ENCODE assay signal across 28 cellular contexts in genomic region chr19:39090881-39091280, GRCh38. TPM values are rescaled to one million over a fixed set of nuclear protein-coding genes. Genes with fewer than 3 reads are reported as not detected.
DNase-seq lines count a peak whose midpoint lies in the region; ATAC-seq, FAIRE-seq and TF ChIP-seq lines count a peak whose summit lies in the region.
"Had no signal": no experiment of that assay in that cellular context is flagged by ENCODE, and none has a peak within 500 bp of the region (broad histone marks: within the 10 kb centered on the region; RNA-seq: fewer than 3 reads in every experiment).

No MANE protein-coding gene starts in this region.

- ATAC-seq in HepG2 = no peak
- no peak for ATAC-seq in right lobe of liver
- no peak for ATAC-seq in effector memory CD8-positive, alpha-beta T cell (replicated peaks)
- no peak for ATAC-seq in HG03571 (IDR thresholded peaks at IDR 0.05; ENCODE audit: unreplicated experiment)
- ATAC-seq: GM12878 had no signal

- H3K36me3 Mint-ChIP-seq in effector memory CD8-positive, alpha-beta T cell (ENCODE audit: insufficient read depth) = peaks cover 2% of the 10 kb centered on the region
- H3K36me3 Mint-ChIP-seq: CD14-positive monocyte; CD4-positive, CD25-positive, alpha-beta regulatory T cell had no signal

- H3K79me2 ChIP-seq in HepG2 (ENCODE audit: insufficient read depth, low read length) = no peaks in the 10 kb centered on the region

- H3K36me3 ChIP-seq in HepG2 (replicated peaks in 1 of 2; ENCODE audit: control insufficient read depth in 1 of 2, insufficient read depth in 2 of 2, low read length in 2 of 2) (no peaks in the 10 kb centered on the region), right lobe of liver (no peaks in the 10 kb centered on the region), bronchial epithelial cell (ENCODE audit: control insufficient read depth, insufficient read depth, low read length) (no peaks in the 10 kb centered on the region)
- H3K36me3 ChIP-seq: BE2C, BLaER1 had no signal

- no peak overlapping the region for H3K4me2 ChIP-seq in HepG2 (ENCODE audit: low read depth, low read length)
- H3K4me2 ChIP-seq: BLaER1 had no signal

- CTCF ChIA-PET in HepG2 (lab: Yijun Ruan, JAX; ENCODE audit: low intra/inter-chr PET ratio, low total read pairs) = no interaction called here

- DNase-seq in HepG2 (ENCODE audit: low spot score) (no peak), right lobe of liver (no peak), bronchial epithelial cell (ENCODE audit: low read depth) (no peak)
- no peak for DNase-seq in effector memory CD8-positive, alpha-beta T cell
- DNase-seq: ACHN; BE2C; C1 segment of cervical spinal cord; CD4-positive, alpha-beta memory T cell; CD4-positive, CD25-positive, alpha-beta regulatory T cell; COR-L47; DMS 273 treated with DMSO at 0.1 percent for 48 hours; DMS153; DMS53; DMS79; DND-41; EL; GDM1 had no signal

- no peaks in the 10 kb centered on the region for H3K4me1 Mint-ChIP-seq in effector memory CD8-positive, alpha-beta T cell (ENCODE audit: low read depth in 2 of 2)
- H3K4me1 Mint-ChIP-seq: CD8-positive, alpha-beta memory T cell had no signal

- TF ChIP-seq RAD21 in HepG2 (CRISPR knock-in tag; IDR thresholded peaks at IDR 0.05) = no peak

- no peaks in the 10 kb centered on the region for H3K9me3 Mint-ChIP-seq in effector memory CD8-positive, alpha-beta T cell
- H3K9me3 Mint-ChIP-seq: CD4-positive, alpha-beta memory T cell; CD8-positive, alpha-beta memory T cell had no signal

- TF ChIP-seq CTCF in HepG2 (CRISPR knock-in tag; IDR thresholded peaks at IDR 0.05) (no peak), right lobe of liver (IDR thresholded peaks at IDR 0.05) (no peak), bronchial epithelial cell (IDR thresholded peaks at IDR 0.05; ENCODE audit: insufficient read depth, low read length, severe bottlenecking) (no peak)

- TF ChIP-seq POLR2A in HepG2 (IDR thresholded peaks at IDR 0.05; ENCODE audit: insufficient read depth in 1 of 2, low read depth in 2 of 2, low read length in 2 of 2) (no peak), right lobe of liver (IDR thresholded peaks at IDR 0.05) (no peak)

- no peaks in the 10 kb centered on the region for H4K20me1 ChIP-seq in HepG2 (ENCODE audit: insufficient read depth, low read length)
- H4K20me1 ChIP-seq: BLaER1 had no signal

- no peak overlapping the region for H3K27ac Mint-ChIP-seq in effector memory CD8-positive, alpha-beta T cell
- H3K27ac Mint-ChIP-seq: CD4-positive, alpha-beta memory T cell had no signal

- intact Hi-C loops in HepG2 (cut with micrococcal nuclease; ENCODE audit: unreplicated experiment) = no loop called here
- intact Hi-C loops in right lobe of liver (cut with DNase I) = no loop called here

- no peak overlapping the region for H3K27ac ChIP-seq in HepG2 (ENCODE audit: extremely low read length, insufficient read depth, low read length)
- H3K27ac ChIP-seq in right lobe of liver = no peak overlapping the region
- H3K27ac ChIP-seq: 22Rv1, BLaER1 had no signal

- H3K9ac ChIP-seq in HepG2 (ENCODE audit: insufficient read depth, low read depth, low read length) = no peak overlapping the region
- H3K9ac ChIP-seq: BLaER1 had no signal

- in situ Hi-C loops in HepG2 (cut with HindIII; ENCODE audit: extremely low pct_ligation_motif_present, low pct_unique_long_range_greater_than_20kb) = no loop called here

- 84% methylated on average over 4 of the region's 4 CpGs for WGBS in HepG2 (ENCODE audit: low lambda C conversion rate)
- WGBS in right lobe of liver (ENCODE audit: insufficient coverage, low coverage, low lambda C conversion rate, missing lambda C conversion rate) = 92% methylated on average over 4 of the region's 4 CpGs

- peaks cover 14% of the 10 kb centered on the region; the same call in 1 of the 2 replicates for H3K4me1 ChIP-seq in HepG2 (ENCODE audit: insufficient read depth, low read length)
- H3K4me1 ChIP-seq in right lobe of liver = peaks cover 0 to 5% (median 2%) of the 10 kb centered on the region in 4 donors
- H3K4me1 ChIP-seq: BE2C, BLaER1 had no signal

- no peak overlapping the region for H3K4me3 Mint-ChIP-seq in effector memory CD8-positive, alpha-beta T cell
- H3K4me3 Mint-ChIP-seq: CD14-positive monocyte; CD4-positive, alpha-beta memory T cell; CD4-positive, CD25-positive, alpha-beta regulatory T cell; CD8-positive, alpha-beta memory T cell had no signal

- H3K4me3 ChIP-seq in HepG2 (replicated peaks in 1 of 3; ENCODE audit: insufficient read depth in 1 of 3, low read depth in 2 of 3, low read length in 3 of 3) (no peak overlapping the region), right lobe of liver (no peak overlapping the region), bronchial epithelial cell (ENCODE audit: low read depth, low read length) (no peak overlapping the region)
- H3K4me3 ChIP-seq: BLaER1, GM12878 had no signal

- no peak overlapping the region for H2AFZ ChIP-seq in HepG2 (ENCODE audit: low read length)

- no TSS peak for BruUV-seq in HepG2 (replicated peaks; lab: Mats Ljungman, UMichigan)

- H3K27me3 ChIP-seq in HepG2 (ENCODE audit: control insufficient read depth in 1 of 2, insufficient read depth in 2 of 2, low read length in 2 of 2) (no peaks in the 10 kb centered on the region), right lobe of liver (no peaks in the 10 kb centered on the region), bronchial epithelial cell (ENCODE audit: control insufficient read depth, insufficient read depth, low read length) (no peaks in the 10 kb centered on the region)

- TF ChIP-seq EP300 in HepG2 (IDR thresholded peaks at IDR 0.05; ENCODE audit: low read depth in 2 of 2, low read length in 2 of 2) (no peak), HepG2 (CRISPR knock-in tag; IDR thresholded peaks at IDR 0.05; ENCODE audit: borderline replicate concordance) (no peak)

- H3K9me3 ChIP-seq in HepG2 (ENCODE audit: low read length) (no peaks in the 10 kb centered on the region), right lobe of liver (no peaks in the 10 kb centered on the region)
- H3K9me3 ChIP-seq: BE2C had no signal

- POLR2A ChIA-PET in HepG2 (lab: Yijun Ruan, JAX) = no interaction called here

- no peak for FAIRE-seq in HepG2 (lab: Jason Lieb, UNC)
- FAIRE-seq in bronchial epithelial cell (lab: Jason Lieb, UNC) = peak; percentile 94
- FAIRE-seq: GM12878, GM12892, GM18507 had no signal

- peaks cover 17 to 31% of the 10 kb centered on the region in 2 donors for H3K27me3 Mint-ChIP-seq in effector memory CD8-positive, alpha-beta T cell

RNA-seq across cellular contexts. Expression of gene ACP7, which starts 6.7 kb away (rescaled TPM):
- total RNA-seq in HepG2 (2016; rRNA removed; fragmentation: Illumina TruSeq; extraction: Trizol) = not detected in 2 replicates
- not detected in 2 replicates for total RNA-seq in HepG2 (2016; cell fraction: cytosol; rRNA removed; fragmentation: Illumina TruSeq; extraction: Trizol; ENCODE audit: low read depth)
- not detected in 2 replicates for total RNA-seq in HepG2 (2016; cell fraction: insoluble cytoplasmic fraction; rRNA removed; fragmentation: Illumina TruSeq; extraction: Trizol)
- not detected in 2 replicates for total RNA-seq in HepG2 (2016; cell fraction: membrane; rRNA removed; fragmentation: Illumina TruSeq; extraction: Trizol)
- not detected in 2 replicates for total RNA-seq in HepG2 (2016; cell fraction: nucleus; rRNA removed; fragmentation: Illumina TruSeq; extraction: Trizol)
- polyA plus RNA-seq in HepG2 (2011; rRNA removed) = 0.03 TPM in 1 of 2 replicates, not detected in the other
- not detected in 2 replicates for polyA plus RNA-seq in HepG2 (2011; cell fraction: cytosol; rRNA removed)
- polyA plus RNA-seq in HepG2 (2011; cell fraction: nucleus; rRNA removed) = not detected in 2 replicates
- not detected in 2 replicates for polyA plus RNA-seq in HepG2 (2012)
- not detected in 2 replicates for polyA plus RNA-seq in HepG2 (2016; cell fraction: cytosol; fragmentation: Illumina TruSeq; extraction: Trizol; ENCODE audit: low read depth)
- not detected in 2 replicates for polyA plus RNA-seq in HepG2 (2016; cell fraction: insoluble cytoplasmic fraction; fragmentation: Illumina TruSeq; extraction: Trizol; ENCODE audit: low read depth)
- not detected in 2 replicates for polyA plus RNA-seq in HepG2 (2016; cell fraction: membrane; fragmentation: Illumina TruSeq; extraction: Trizol; ENCODE audit: low read depth)
- polyA plus RNA-seq in HepG2 (2016; cell fraction: nucleus; fragmentation: Illumina TruSeq; extraction: Trizol; ENCODE audit: insufficient read depth, low read depth) = not detected in 2 replicates
- not detected in 2 replicates for polyA minus RNA-seq in HepG2 (2011; rRNA and poly(A)+ RNA removed; ENCODE audit: low replicate concordance)
- not detected in 2 replicates for polyA minus RNA-seq in HepG2 (2011; cell fraction: cytosol; rRNA and poly(A)+ RNA removed)
- not detected in 2 replicates for polyA minus RNA-seq in HepG2 (2011; cell fraction: nucleus; rRNA and poly(A)+ RNA removed)
- not detected for total RNA-seq in right lobe of liver
- total RNA-seq in bronchial epithelial cell = 0.53 and 0.77 TPM in 2 replicates
- total RNA-seq: A673; CD4-positive, CD25-positive, alpha-beta regulatory T cell; CD8-positive, alpha-beta memory T cell; G401; GM12878 had no signal
- polyA plus RNA-seq: AG04450; CD14-positive monocyte; CD4-positive, alpha-beta memory T cell; CD4-positive, CD25-positive, alpha-beta regulatory T cell; GM12878 had no signal

RNA-seq across cellular contexts. Expression of gene PAK4, which starts 34.7 kb away (rescaled TPM):
- total RNA-seq in HepG2 (2016; rRNA removed; fragmentation: Illumina TruSeq; extraction: Trizol) = 9.5 and 11.6 TPM in 2 replicates
- 2.6 and 4.8 TPM in 2 replicates for total RNA-seq in HepG2 (2016; cell fraction: cytosol; rRNA removed; fragmentation: Illumina TruSeq; extraction: Trizol; ENCODE audit: low read depth)
- total RNA-seq in HepG2 (2016; cell fraction: insoluble cytoplasmic fraction; rRNA removed; fragmentation: Illumina TruSeq; extraction: Trizol) = 10.0 and 10.5 TPM in 2 replicates
- 10.6 and 12.4 TPM in 2 replicates for total RNA-seq in HepG2 (2016; cell fraction: membrane; rRNA removed; fragmentation: Illumina TruSeq; extraction: Trizol)
- total RNA-seq in HepG2 (2016; cell fraction: nucleus; rRNA removed; fragmentation: Illumina TruSeq; extraction: Trizol) = 8.9 and 11.4 TPM in 2 replicates
- polyA plus RNA-seq in HepG2 (2011; rRNA removed) = 17.8 and 17.9 TPM in 2 replicates
- 14.3 and 23.7 TPM in 2 replicates for polyA plus RNA-seq in HepG2 (2011; cell fraction: cytosol; rRNA removed)
- 18.9 and 19.4 TPM in 2 replicates for polyA plus RNA-seq in HepG2 (2011; cell fraction: nucleus; rRNA removed)
- polyA plus RNA-seq in HepG2 (2012) = 14.7 and 17.0 TPM in 2 replicates
- polyA plus RNA-seq in HepG2 (2016; cell fraction: cytosol; fragmentation: Illumina TruSeq; extraction: Trizol; ENCODE audit: low read depth) = 9.3 and 10.1 TPM in 2 replicates
- 28.2 and 39.6 TPM in 2 replicates for polyA plus RNA-seq in HepG2 (2016; cell fraction: insoluble cytoplasmic fraction; fragmentation: Illumina TruSeq; extraction: Trizol; ENCODE audit: low read depth)
- 28.3 and 29.9 TPM in 2 replicates for polyA plus RNA-seq in HepG2 (2016; cell fraction: membrane; fragmentation: Illumina TruSeq; extraction: Trizol; ENCODE audit: low read depth)
- 31.4 and 32.9 TPM in 2 replicates for polyA plus RNA-seq in HepG2 (2016; cell fraction: nucleus; fragmentation: Illumina TruSeq; extraction: Trizol; ENCODE audit: insufficient read depth, low read depth)
- 22.4 and 40.1 TPM in 2 replicates for polyA minus RNA-seq in HepG2 (2011; rRNA and poly(A)+ RNA removed; ENCODE audit: low replicate concordance)
- 17.8 and 19.8 TPM in 2 replicates for polyA minus RNA-seq in HepG2 (2011; cell fraction: cytosol; rRNA and poly(A)+ RNA removed)
- polyA minus RNA-seq in HepG2 (2011; cell fraction: nucleus; rRNA and poly(A)+ RNA removed) = 9.8 and 13.6 TPM in 2 replicates
- total RNA-seq in right lobe of liver = 10 to 100 TPM; 11.4 to 16.6 (median 14.7) TPM
- total RNA-seq in bronchial epithelial cell = 4.5 and 6.8 TPM in 2 replicates

RNA-seq across cellular contexts. Expression of gene FBXO27, which starts 58.5 kb away (rescaled TPM):
- 0.15 and 0.49 TPM in 2 replicates for total RNA-seq in HepG2 (2016; rRNA removed; fragmentation: Illumina TruSeq; extraction: Trizol)
- 0.20 and 0.26 TPM in 2 replicates for total RNA-seq in HepG2 (2016; cell fraction: cytosol; rRNA removed; fragmentation: Illumina TruSeq; extraction: Trizol; ENCODE audit: low read depth)
- 0.27 and 0.35 TPM in 2 replicates for total RNA-seq in HepG2 (2016; cell fraction: insoluble cytoplasmic fraction; rRNA removed; fragmentation: Illumina TruSeq; extraction: Trizol)
- total RNA-seq in HepG2 (2016; cell fraction: membrane; rRNA removed; fragmentation: Illumina TruSeq; extraction: Trizol) = 0.17 and 0.34 TPM in 2 replicates
- total RNA-seq in HepG2 (2016; cell fraction: nucleus; rRNA removed; fragmentation: Illumina TruSeq; extraction: Trizol) = not detected in 2 replicates
- polyA plus RNA-seq in HepG2 (2011; rRNA removed) = 2.0 and 2.8 TPM in 2 replicates
- 1.7 and 2.8 TPM in 2 replicates for polyA plus RNA-seq in HepG2 (2011; cell fraction: cytosol; rRNA removed)
- polyA plus RNA-seq in HepG2 (2011; cell fraction: nucleus; rRNA removed) = 1.4 and 1.7 TPM in 2 replicates
- polyA plus RNA-seq in HepG2 (2012) = 0.99 and 1.1 TPM in 2 replicates
- polyA plus RNA-seq in HepG2 (2016; cell fraction: cytosol; fragmentation: Illumina TruSeq; extraction: Trizol; ENCODE audit: low read depth) = 0.10 TPM in 1 of 2 replicates, not detected in the other
- 0.73 and 1.2 TPM in 2 replicates for polyA plus RNA-seq in HepG2 (2016; cell fraction: insoluble cytoplasmic fraction; fragmentation: Illumina TruSeq; extraction: Trizol; ENCODE audit: low read depth)
- polyA plus RNA-seq in HepG2 (2016; cell fraction: membrane; fragmentation: Illumina TruSeq; extraction: Trizol; ENCODE audit: low read depth) = 0.48 TPM in 2 replicates
- polyA plus RNA-seq in HepG2 (2016; cell fraction: nucleus; fragmentation: Illumina TruSeq; extraction: Trizol; ENCODE audit: insufficient read depth, low read depth) = 0.53 and 1.7 TPM in 2 replicates
- 0.23 and 2.3 TPM in 2 replicates for polyA minus RNA-seq in HepG2 (2011; rRNA and poly(A)+ RNA removed; ENCODE audit: low replicate concordance)
- polyA minus RNA-seq in HepG2 (2011; cell fraction: cytosol; rRNA and poly(A)+ RNA removed) = not detected in 2 replicates
- 0.26 and 1.9 TPM in 2 replicates for polyA minus RNA-seq in HepG2 (2011; cell fraction: nucleus; rRNA and poly(A)+ RNA removed)
- 10 to 100 TPM in 1 of 6 experiments, 1 to 10 TPM in 5; 3.7 to 15.5 (median 7.6) TPM for total RNA-seq in right lobe of liver
- 5.3 and 5.8 TPM in 2 replicates for total RNA-seq in bronchial epithelial cell
- polyA plus RNA-seq: CD14-positive monocyte had no signal
